7 cellular contexts compared by ENCODE assay signal in the genomic region with DNA sequence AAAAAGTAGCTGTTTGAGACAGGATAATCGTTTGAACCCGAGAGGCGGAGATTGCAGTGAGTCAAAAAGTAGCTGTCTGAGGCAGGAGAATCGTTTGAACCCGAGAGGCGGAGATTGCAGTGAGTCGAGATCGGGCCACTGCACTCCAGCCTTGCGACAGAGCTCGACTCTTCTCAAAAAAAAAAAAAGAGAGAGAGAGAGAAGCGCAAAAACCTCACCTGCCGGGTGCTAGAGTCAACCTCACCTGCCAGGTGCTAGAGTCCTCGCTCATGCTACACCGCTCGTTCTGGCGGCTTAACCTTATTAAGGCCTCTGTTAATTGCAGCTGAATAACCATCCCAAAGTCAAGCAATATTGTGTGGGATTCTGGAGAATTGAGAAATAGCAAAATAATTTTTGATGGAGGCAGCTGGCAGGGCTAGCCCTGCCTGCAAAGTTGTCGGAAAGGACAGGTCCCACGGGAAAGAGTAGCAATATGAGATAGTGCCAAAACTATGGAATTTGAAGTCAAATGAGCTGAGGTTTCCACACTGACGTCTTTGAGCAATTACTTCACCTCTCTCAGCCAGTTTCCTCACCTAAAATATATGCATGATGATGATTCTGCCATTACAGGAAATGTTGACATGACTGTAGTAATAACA. TPM values are rescaled to one million over a fixed set of nuclear protein-coding genes. Genes with fewer than 3 reads are reported as not detected.
DNase-seq lines count a peak whose midpoint lies in the region; ATAC-seq and TF ChIP-seq lines count a peak whose summit lies in the region.

No MANE protein-coding gene starts in this region.

- H3K27me3 ChIP-seq in H7 (ENCODE audit: control insufficient read depth, insufficient read depth, low read length) (no peaks in the 10 kb centered on the region), fibroblast of lung (ENCODE audit: control insufficient read depth, insufficient read depth, low read length) (no peaks in the 10 kb centered on the region), gastrocnemius medialis (no peaks in the 10 kb centered on the region)

- H3K27ac ChIP-seq in RWPE1: peak overlapping the region; percentile 68
- H3K27ac ChIP-seq in fibroblast of lung (ENCODE audit: insufficient read depth, low read length): peak overlapping the region; percentile 76
- peak overlapping the region; percentile 84 to 98 (median 93) for H3K27ac ChIP-seq in gastrocnemius medialis

- H2AFZ ChIP-seq in fibroblast of lung (ENCODE audit: low read length): peak overlapping the region; percentile 6

- H3K4me1 ChIP-seq in fibroblast of lung (ENCODE audit: control insufficient read depth, extremely low read depth, insufficient read depth, low read length) (peaks cover 7% of the 10 kb centered on the region), gastrocnemius medialis (peaks cover 14 to 20% of the 10 kb centered on the region in 2 donors)

- H4K20me1 ChIP-seq in fibroblast of lung (ENCODE audit: control insufficient read depth, extremely low read depth, insufficient read depth, low read length): no peaks in the 10 kb centered on the region

- peak overlapping the region; percentile 95 for H3K4me3 ChIP-seq in H7 (ENCODE audit: insufficient read depth, low read depth, low read length)
- peak overlapping the region; percentile 77 to 91 (median 88) for H3K4me3 ChIP-seq in fibroblast of lung (replicated peaks in 1 of 4; ENCODE audit: control extremely low read depth in 1 of 4, insufficient read depth in 1 of 4, low read depth in 3 of 4, low read length in 4 of 4)
- H3K4me3 ChIP-seq in gastrocnemius medialis: peak overlapping the region; percentile 89 to 100 (median 92)

- H3K36me3 ChIP-seq in H7 (replicated peaks; ENCODE audit: control insufficient read depth, insufficient read depth, low read length) (no peaks in the 10 kb centered on the region), fibroblast of lung (ENCODE audit: control insufficient read depth, insufficient read depth, low read length) (no peaks in the 10 kb centered on the region), gastrocnemius medialis (no peaks in the 10 kb centered on the region)

- no peak for TF ChIP-seq CTCF in RWPE1 (conservative IDR thresholded peaks at IDR 0.05; ENCODE audit: low read depth)
- TF ChIP-seq CTCF in fibroblast of lung (conservative IDR thresholded peaks at IDR 0.05 in 1 of 2, IDR thresholded peaks at IDR 0.05 in 1 of 2; ENCODE audit: low read depth in 1 of 2, low read length in 2 of 2): no peak
- no peak for TF ChIP-seq CTCF in gastrocnemius medialis (IDR thresholded peaks at IDR 0.05 in 4 of 5, conservative IDR thresholded peaks at IDR 0.05 in 1 of 5)

- H3K9ac ChIP-seq in fibroblast of lung (ENCODE audit: insufficient read depth, low read length): peak overlapping the region; percentile 91

- intact Hi-C loops in gastrocnemius medialis (cut with DNase I; ENCODE audit: low total_unique reads): loop anchor here (1.0 kb wide), 1 partner anchor 25 kb away; no protein-coding TSS in a partner anchor

- in situ Hi-C loops in gastrocnemius medialis (cut with MboI; ENCODE audit: low sequenced_read_pairs in 4 of 4): no loop called here

- ATAC-seq in gastrocnemius medialis: no peak
- no peak for ATAC-seq in GM21367 (IDR thresholded peaks at IDR 0.05; ENCODE audit: unreplicated experiment)

- DNase-seq in H7: no peak
- no peak for DNase-seq in RWPE1 (ENCODE audit: low spot score)
- peak in 1 of 2 donors; percentile 13 for DNase-seq in fibroblast of lung (ENCODE audit: low read depth in 2 of 2)
- no peak for DNase-seq in gastrocnemius medialis
- DNase-seq in anterior cingulate cortex (lab: John Stamatoyannopoulos, UW): no peak
- DNase-seq in NCI-H1694 treated with DMSO at 0.1 percent for 48 hours (lab: John Stamatoyannopoulos, UW): no peak

- POLR2A ChIA-PET in RWPE1 (lab: Yijun Ruan, JAX; ENCODE audit: low non-redundant PET): interaction anchor here (0.7 kb wide), 1 partner anchor 25 kb away, joined by 7 read pairs; no protein-coding TSS in a partner anchor

- TF ChIP-seq POLR2A in gastrocnemius medialis (IDR thresholded peaks at IDR 0.05): no peak

- H3K9me3 ChIP-seq in fibroblast of lung (ENCODE audit: control insufficient read depth, insufficient read depth, low read depth, low read length) (no peaks in the 10 kb centered on the region), gastrocnemius medialis (no peaks in the 10 kb centered on the region)

- peaks cover 12% of the 10 kb centered on the region for H3K79me2 ChIP-seq in fibroblast of lung (ENCODE audit: control insufficient read depth, insufficient read depth, low read length)

- CTCF ChIA-PET in RWPE1 (lab: Yijun Ruan, JAX): interaction anchor here (0.6 kb wide), 1 partner anchor 98 kb away, joined by 3 read pairs; no protein-coding TSS in a partner anchor

- peak overlapping the region; percentile 13 for H3K4me2 ChIP-seq in fibroblast of lung (ENCODE audit: extremely low read depth, insufficient read depth, low read length)

RNA-seq across cellular contexts. Expression of gene DYM, which starts 0.6 kb away (rescaled TPM):
- 62.5 and 66.6 TPM in 2 replicates for total RNA-seq in H7 (2014; rRNA removed; shearing (Covaris generic))
- total RNA-seq in fibroblast of lung: 28.2 and 39.1 TPM in 2 replicates
- 26.0 and 36.2 TPM in 2 replicates for polyA plus RNA-seq in fibroblast of lung
- 25.8 and 34.7 TPM in 2 replicates for polyA plus RNA-seq in fibroblast of lung (2012)
- polyA minus RNA-seq in fibroblast of lung (ENCODE audit: low replicate concordance): 72.4 and 93.6 TPM in 2 replicates
- 100 to 1,000 TPM in 1 of 4 donors, 10 to 100 TPM in 3; 60.4 to 124 (median 81.2) TPM for total RNA-seq in gastrocnemius medialis

RNA-seq across cellular contexts. Expression of gene C18orf32, which starts 26.0 kb away (rescaled TPM):
- 21.0 and 28.9 TPM in 2 replicates for total RNA-seq in H7 (2014; rRNA removed; shearing (Covaris generic))
- total RNA-seq in fibroblast of lung (11.9 and 12.8 TPM in 2 replicates), gastrocnemius medialis (10 to 100 TPM; 14.0 to 28.2 (median 19.6) TPM)
- polyA plus RNA-seq in fibroblast of lung: 30.2 and 39.1 TPM in 2 replicates
- polyA plus RNA-seq in fibroblast of lung (2012): 28.8 and 30.2 TPM in 2 replicates
- polyA minus RNA-seq in fibroblast of lung (ENCODE audit: low replicate concordance): 0.48 and 1.2 TPM in 2 replicates

RNA-seq across cellular contexts. Expression of gene RPL17, which starts 31.2 kb away (rescaled TPM):
- total RNA-seq in H7 (2014; rRNA removed; shearing (Covaris generic)): 2,373 and 3,387 TPM in 2 replicates
- 2,451 and 3,311 TPM in 2 replicates for total RNA-seq in fibroblast of lung
- 3,444 and 3,511 TPM in 2 replicates for polyA plus RNA-seq in fibroblast of lung
- 2,510 and 2,780 TPM in 2 replicates for polyA plus RNA-seq in fibroblast of lung (2012)
- polyA minus RNA-seq in fibroblast of lung (ENCODE audit: low replicate concordance): 382 and 412 TPM in 2 replicates
- 100 to 1,000 TPM; 695 to 950 (median 770) TPM for total RNA-seq in gastrocnemius medialis
